ENCODE assay signal across 16 cellular contexts in genomic region chr3:187208159-187208558, GRCh38. TPM values are rescaled to one million over a fixed set of nuclear protein-coding genes. Genes with fewer than 3 reads are reported as not detected.
DNase-seq lines count a peak whose midpoint lies in the region; ATAC-seq and TF ChIP-seq lines count a peak whose summit lies in the region.
"Had no signal": no experiment of that assay in that cellular context is flagged by ENCODE, and none has a peak within 500 bp of the region (broad histone marks: within the 10 kb centered on the region; RNA-seq: fewer than 3 reads in every experiment).

No MANE protein-coding gene starts in this region.

- peak; percentile 64 for DNase-seq in Calu3
- DNase-seq in HT1080 (ENCODE audit: low read depth): peak; percentile 50
- peak in 1 of 2 donors; percentile 40 for DNase-seq in breast epithelium (ENCODE audit: low spot score in 2 of 2)
- DNase-seq in left lung: no peak
- DNase-seq in gastrocnemius medialis: no peak
- DNase-seq in activated naive CD8-positive, alpha-beta T cell treated with anti-CD3 and anti-CD28 coated beads, Interleukin-2, amount 50 U/mL, for 24 hours: no peak
- no peak for DNase-seq in hepatic stellate cell (ENCODE audit: low spot score)
- DNase-seq: adrenal gland; NCI-H774; stimulated activated CD4-positive, alpha-beta T cell treated with anti-CD3 and anti-CD28 coated beads, Interleukin-2, amount 100 ng/mL, for 48 hours; stimulated activated naive CD4-positive, alpha-beta T cell treated with Interleukin-2 at 50 U/mL for 16 hours had no signal

- no peaks in the 10 kb centered on the region for H3K27me3 ChIP-seq in breast epithelium
- H3K27me3 ChIP-seq in left lung: no peaks in the 10 kb centered on the region
- H3K27me3 ChIP-seq in gastrocnemius medialis: no peaks in the 10 kb centered on the region
- H3K27me3 ChIP-seq: adrenal gland, BLaER1 had no signal

- peaks cover 16% of the 10 kb centered on the region for H3K9me3 Mint-ChIP-seq in Calu3 (ENCODE audit: low read depth, unreplicated experiment)
- H3K9me3 Mint-ChIP-seq in activated naive CD8-positive, alpha-beta T cell treated with anti-CD3 and anti-CD28 coated beads, Interleukin-2, amount 50 U/mL, for 24 hours: no peaks in the 10 kb centered on the region

- H3K27me3 Mint-ChIP-seq in Calu3 (ENCODE audit: unreplicated experiment): peaks cover 18% of the 10 kb centered on the region
- peaks cover 14% of the 10 kb centered on the region for H3K27me3 Mint-ChIP-seq in activated naive CD8-positive, alpha-beta T cell treated with anti-CD3 and anti-CD28 coated beads, Interleukin-2, amount 50 U/mL, for 24 hours

- CTCF ChIA-PET in Calu3 (lab: Charles Lee): interaction anchor here (0.5 to 1.0 kb wide), 6 partner anchors 12 to 95 kb away, joined by 3 to 7 read pairs (median 4); partner anchors contain the start of gene RPL39L

- H3K4me3 ChIP-seq in breast epithelium (no peak overlapping the region), left lung (no peak overlapping the region), gastrocnemius medialis (no peak overlapping the region)
- H3K4me3 ChIP-seq: adrenal gland, BLaER1 had no signal

- ATAC-seq in left lung (peak; percentile 55), gastrocnemius medialis (no peak), HG03469 (IDR thresholded peaks at IDR 0.05; ENCODE audit: unreplicated experiment) (no peak)
- ATAC-seq in activated naive CD8-positive, alpha-beta T cell treated with anti-CD3 and anti-CD28 coated beads, Interleukin-2, amount 50 U/mL, for 24 hours: no peak

- TF ChIP-seq CTCF in Calu3 (IDR thresholded peaks at IDR 0.05; ENCODE audit: unreplicated experiment) (no peak), breast epithelium (IDR thresholded peaks at IDR 0.05) (no peak), left lung (IDR thresholded peaks at IDR 0.05) (no peak), gastrocnemius medialis (IDR thresholded peaks at IDR 0.05 in 4 of 5, conservative IDR thresholded peaks at IDR 0.05 in 1 of 5) (no peak)

- H3K4me1 Mint-ChIP-seq in Calu3 (ENCODE audit: low read depth, unreplicated experiment): peaks cover 40% of the 10 kb centered on the region
- no peaks in the 10 kb centered on the region for H3K4me1 Mint-ChIP-seq in activated naive CD8-positive, alpha-beta T cell treated with anti-CD3 and anti-CD28 coated beads, Interleukin-2, amount 50 U/mL, for 24 hours

- BruUV-seq in Calu3 (replicated peaks; lab: Mats Ljungman, UMichigan): no TSS peak

- no peak for TF ChIP-seq POLR2A in breast epithelium (IDR thresholded peaks at IDR 0.05)
- TF ChIP-seq POLR2A in gastrocnemius medialis (IDR thresholded peaks at IDR 0.05): no peak

- H3K9me3 ChIP-seq in breast epithelium (no peaks in the 10 kb centered on the region), left lung (peaks cover 0 to 4% of the 10 kb centered on the region in 2 donors), gastrocnemius medialis (no peaks in the 10 kb centered on the region)
- H3K9me3 ChIP-seq: adrenal gland had no signal

- peaks cover 7 to 13% of the 10 kb centered on the region in 2 donors for H3K4me1 ChIP-seq in breast epithelium
- peaks cover 0 to 4% of the 10 kb centered on the region in 2 donors for H3K4me1 ChIP-seq in left lung
- peaks cover 16 to 28% of the 10 kb centered on the region in 2 donors for H3K4me1 ChIP-seq in gastrocnemius medialis
- H3K4me1 ChIP-seq: BLaER1, parathyroid adenoma had no signal

- H3K27ac ChIP-seq in breast epithelium (peak overlapping the region; percentile 76 to 78), left lung (peak overlapping the region in 1 of 2 donors; percentile 54), gastrocnemius medialis (no peak overlapping the region)
- H3K27ac ChIP-seq: adrenal gland, BLaER1, parathyroid adenoma, VCaP had no signal

- intact Hi-C loops in Calu3 (cut with micrococcal nuclease; ENCODE audit: unreplicated experiment): loop anchor here (1.0 kb wide), 1 partner anchor 21 kb away; no protein-coding TSS in a partner anchor
- intact Hi-C loops in breast epithelium (cut with DNase I; ENCODE audit: low total_unique reads): no loop called here
- intact Hi-C loops in left lung (cut with DNase I): no loop called here
- intact Hi-C loops in gastrocnemius medialis (cut with DNase I; ENCODE audit: low total_unique reads): no loop called here

- peak overlapping the region; percentile 70 for H3K27ac Mint-ChIP-seq in Calu3 (ENCODE audit: unreplicated experiment)
- H3K27ac Mint-ChIP-seq in activated naive CD8-positive, alpha-beta T cell treated with anti-CD3 and anti-CD28 coated beads, Interleukin-2, amount 50 U/mL, for 24 hours: no peak overlapping the region

- in situ Hi-C loops in gastrocnemius medialis (cut with MboI; ENCODE audit: low sequenced_read_pairs in 4 of 4): loop anchor here in 1 of 4 donors (25.0 kb wide), 1 partner anchor 104 kb away; no protein-coding TSS in a partner anchor

- no peaks in the 10 kb centered on the region for H3K36me3 Mint-ChIP-seq in Calu3 (ENCODE audit: insufficient read depth, unreplicated experiment)
- no peaks in the 10 kb centered on the region for H3K36me3 Mint-ChIP-seq in activated naive CD8-positive, alpha-beta T cell treated with anti-CD3 and anti-CD28 coated beads, Interleukin-2, amount 50 U/mL, for 24 hours (ENCODE audit: low read depth)

- H3K36me3 ChIP-seq in breast epithelium: no peaks in the 10 kb centered on the region
- no peaks in the 10 kb centered on the region for H3K36me3 ChIP-seq in left lung
- H3K36me3 ChIP-seq in gastrocnemius medialis: no peaks in the 10 kb centered on the region
- H3K36me3 ChIP-seq: adrenal gland, BLaER1 had no signal

- H3K4me3 Mint-ChIP-seq in Calu3 (ENCODE audit: low read depth, unreplicated experiment): peak overlapping the region; percentile 10
- H3K4me3 Mint-ChIP-seq in activated naive CD8-positive, alpha-beta T cell treated with anti-CD3 and anti-CD28 coated beads, Interleukin-2, amount 50 U/mL, for 24 hours: no peak overlapping the region

RNA-seq across cellular contexts. Expression of gene RTP1, which starts 10.9 kb away (rescaled TPM):
- total RNA-seq in Calu3 (2022) (not detected in 2 replicates), breast epithelium (not detected), left lung (not detected), gastrocnemius medialis (not detected)
- total RNA-seq in HT1080 (2014; rRNA removed; shearing (Covaris generic)): not detected in 2 replicates
- not detected in 2 replicates for polyA plus RNA-seq in HT1080 (2015; cell fraction: cytosol; rRNA removed)
- polyA plus RNA-seq in HT1080 (2015; cell fraction: nucleus; rRNA removed): not detected in 2 replicates
- total RNA-seq: adrenal gland, mesenteric fat pad had no signal

Comparison
In these comparisons a context has a peak if more than half of its experiments do, and no peak if none do; other contexts are left out.
1. DNase-seq: peak in Calu3 (single experiment) and HT1080 (single experiment); none in left lung (0 of 2), gastrocnemius medialis (0 of 2), activated naive CD8-positive, alpha-beta T cell treated with anti-CD3 and anti-CD28 coated beads, Interleukin-2, amount 50 U/mL, for 24 hours (single experiment) and hepatic stellate cell (single experiment).
2. H3K27ac ChIP-seq: peak in breast epithelium (2 of 2); none in gastrocnemius medialis (0 of 4).